Comparison of ENCODE assay signal across 18 cellular contexts in the genomic region with DNA sequence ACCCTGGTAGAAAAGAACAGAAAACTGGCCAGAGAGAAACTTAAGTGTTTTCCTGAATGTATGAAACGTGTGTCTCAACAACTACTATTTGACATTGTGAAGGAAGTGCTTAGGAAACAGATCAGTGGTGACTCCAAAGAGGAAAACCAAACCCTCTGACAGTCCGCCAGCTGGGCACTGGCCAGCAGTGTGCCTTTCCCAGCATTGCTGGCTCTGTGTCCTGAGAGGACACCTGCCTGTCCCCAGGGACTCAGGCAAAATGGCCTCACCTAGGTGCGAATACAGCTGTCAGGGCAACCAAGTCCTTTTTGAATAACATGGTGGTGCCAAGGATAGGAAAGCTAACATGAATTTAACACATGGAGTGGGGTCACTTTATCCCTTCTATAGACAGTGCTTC.
DNase-seq lines count a peak whose midpoint lies in the region; TF ChIP-seq lines count a peak whose summit lies in the region.
"Had no signal": no experiment of that assay in that cellular context is flagged by ENCODE, and none has a peak within 500 bp of the region (broad histone marks: within the 10 kb centered on the region; RNA-seq: fewer than 3 reads in every experiment).

No MANE protein-coding gene starts in this region.

- no peaks in the 10 kb centered on the region for H3K9me3 ChIP-seq in tibial nerve
- H3K9me3 ChIP-seq: SJSA1 had no signal

- intact Hi-C loops in posterior vena cava (cut with DNase I): no loop called here

- H3K4me3 ChIP-seq in tibial nerve: no peak overlapping the region
- H3K4me3 ChIP-seq: SJSA1 had no signal

- TF ChIP-seq EP300 in tibial nerve (IDR thresholded peaks at IDR 0.05): no peak

- no peak for TF ChIP-seq POLR2A in tibial nerve (IDR thresholded peaks at IDR 0.05)

- DNase-seq in NCI-H1417 (lab: John Stamatoyannopoulos, UW): peak in 2 of 3 experiments; percentile 0 to 42
- no peak for DNase-seq in NCI-H1417 treated with DMSO at 0.1 percent for 48 hours (lab: John Stamatoyannopoulos, UW)
- peak; percentile 41 for DNase-seq in NCI-H774 (lab: John Stamatoyannopoulos, UW)
- no peak for DNase-seq in posterior vena cava (ENCODE audit: low spot score)
- DNase-seq in tibial nerve (ENCODE audit: low spot score in 2 of 2): no peak
- DNase-seq in NCI-H128 (lab: John Stamatoyannopoulos, UW; ENCODE audit: unreplicated experiment): no peak
- DNase-seq: activated CD4-positive, alpha-beta T cell treated with anti-CD3 and anti-CD28 coated beads, Interleukin-2, amount 50 U/mL, for 4 hours; activated naive CD8-positive, alpha-beta T cell treated with anti-CD3 and anti-CD28 coated beads, Interleukin-2, amount 50 U/mL, for 24 hours; activated T-cell treated with anti-CD3 and anti-CD28 coated beads, Interleukin-2, amount 50 U/mL, for 48 hours; CD4-positive, alpha-beta memory T cell; foreskin fibroblast; GDM1; Karpas-422; NCI-H2107; stimulated activated CD4-positive, alpha-beta T cell treated with anti-CD3 and anti-CD28 coated beads, Interleukin-12 subunit alpha, Interleukin-12 subunit beta, amount 100 ng/mL, for 4 hours had no signal

- H3K36me3 ChIP-seq in tibial nerve: no peaks in the 10 kb centered on the region
- H3K36me3 ChIP-seq: SJSA1 had no signal

- H3K27me3 ChIP-seq in layer of hippocampus (ENCODE audit: control insufficient read depth, insufficient read depth, low read length) (no peaks in the 10 kb centered on the region), tibial nerve (no peaks in the 10 kb centered on the region)
- H3K27me3 ChIP-seq: SJSA1 had no signal

- peaks cover 0 to 3% (median 0%) of the 10 kb centered on the region in 4 donors for H3K4me1 ChIP-seq in tibial nerve
- H3K4me1 ChIP-seq: SJSA1 had no signal

- WGBS in tibial nerve, 2 donors: 69 to 74% methylated on average over 3 of the region's 3 CpGs

- no peak for TF ChIP-seq CTCF in tibial nerve (IDR thresholded peaks at IDR 0.05)

- H3K27ac ChIP-seq in layer of hippocampus (ENCODE audit: low read depth, low read length) (peak overlapping the region; percentile 16), temporal lobe (ENCODE audit: low read depth, low read length) (peak overlapping the region; percentile 75), tibial nerve (no peak overlapping the region)
- H3K27ac ChIP-seq: SJSA1 had no signal

Comparison
In these comparisons a context has a peak if more than half of its experiments do, and no peak if none do; other contexts are left out.
1. DNase-seq: peak in NCI-H1417 (2 of 3) and NCI-H774 (single experiment); none in NCI-H1417 treated with DMSO at 0.1 percent for 48 hours (single experiment), posterior vena cava (single experiment), tibial nerve (0 of 2) and NCI-H128 (single experiment).
2. H3K27ac ChIP-seq: peak in layer of hippocampus (single experiment) and temporal lobe (single experiment); none in tibial nerve (0 of 4).